2 cellular contexts compared by ENCODE assay signal in genomic region chr7:30932562-30932961, GRCh38.
TF ChIP-seq lines count a peak whose summit lies in the region.

No MANE protein-coding gene starts in this region.

TF ChIP-seq in SK-N-SH, 30 proteins besides CTCF, POLR2A, EP300 and RAD21:
- no peak for TF ChIP-seq IRF3 (IDR thresholded peaks at IDR 0.05; ENCODE audit: low read depth, low read length)
- no peak for TF ChIP-seq RFX5 (IDR thresholded peaks at IDR 0.05; ENCODE audit: low read length)
- no peak for TF ChIP-seq ZBTB33 (IDR thresholded peaks at IDR 0.05; ENCODE audit: borderline replicate concordance, low read depth)
- no peak for TF ChIP-seq FOXM1 (IDR thresholded peaks at IDR 0.05; ENCODE audit: low read depth)
- no peak for TF ChIP-seq FOSL2 (IDR thresholded peaks at IDR 0.05; ENCODE audit: borderline replicate concordance, low read depth)
- no peak for TF ChIP-seq EZH2phosphoT487 (IDR thresholded peaks at IDR 0.05; ENCODE audit: borderline replicate concordance, low read depth)
- TF ChIP-seq USF2 (IDR thresholded peaks at IDR 0.05; ENCODE audit: borderline replicate concordance, low read depth, low read length): no peak
- TF ChIP-seq NRF1 (IDR thresholded peaks at IDR 0.05; ENCODE audit: low read depth, low read length): no peak
- no peak for TF ChIP-seq SMC3 (IDR thresholded peaks at IDR 0.05; ENCODE audit: low read depth, low read length)
- TF ChIP-seq SIN3A (IDR thresholded peaks at IDR 0.05; ENCODE audit: borderline replicate concordance, low read depth, low read length): no peak
- TF ChIP-seq RXRA (IDR thresholded peaks at IDR 0.05; ENCODE audit: borderline replicate concordance, low read depth): no peak
- TF ChIP-seq MAX (IDR thresholded peaks at IDR 0.05; ENCODE audit: low read depth): no peak
- TF ChIP-seq GABPA (IDR thresholded peaks at IDR 0.05; ENCODE audit: low read depth): no peak

TF ChIP-seq in SK-N-SH treated with all-trans-retinoic acid at 6 μM for 48 hours, 23 proteins besides CTCF, POLR2A, EP300 and RAD21:
- no peak for TF ChIP-seq ZFP30 (CRISPR knock-in tag; IDR thresholded peaks at IDR 0.05)
TF ChIP-seq in SK-N-SH treated with all-trans-retinoic acid at 6 μM for 48 hours: peak in this region for 0.
